ENCODE assay signal across 18 cellular contexts in the genomic region with DNA sequence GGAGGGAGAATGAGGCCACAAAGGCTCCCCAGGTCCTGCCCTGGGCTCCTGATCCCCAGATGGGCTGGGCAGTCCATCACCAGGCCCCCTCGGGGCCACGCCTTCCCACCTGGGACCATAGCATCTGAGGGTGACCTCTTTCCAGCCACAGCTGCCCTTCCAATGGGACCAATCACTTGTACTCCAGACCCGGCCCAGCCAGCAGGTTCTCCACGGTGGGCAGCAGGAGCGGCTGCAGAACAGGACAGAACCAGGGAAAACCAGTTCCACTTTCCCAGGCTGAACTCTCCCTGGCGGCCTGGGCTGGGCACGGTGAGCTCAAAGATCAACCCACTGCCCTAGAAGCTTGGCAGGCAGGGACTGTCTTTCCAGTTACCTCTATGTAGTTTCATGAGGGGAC.
"Had no signal": no experiment of that assay in that cellular context is flagged by ENCODE, and none has a peak within 500 bp of the region (broad histone marks: within the 10 kb centered on the region; RNA-seq: fewer than 3 reads in every experiment).

No MANE protein-coding gene starts in this region.

- H3K27ac Mint-ChIP-seq: activated CD4-positive, alpha-beta memory T cell treated with anti-CD3 and anti-CD28 coated beads, Interleukin-2, amount 10 ng/mL, durations not matched to agents 7 days and 5 days had no signal

- ATAC-seq: activated naive CD4-positive, alpha-beta T cell treated with anti-CD3 and anti-CD28 coated beads, Interleukin-2, amount 50 U/mL, for 72 hours; activated T-cell treated with anti-CD3 and anti-CD28 coated beads, Interleukin-2, amount 50 U/mL, for 4 hours; stimulated activated naive CD8-positive, alpha-beta T cell treated with anti-CD3 and anti-CD28 coated beads, Interleukin-15, amount 100 ng/mL, for 72 hours; T-helper 17 cell had no signal

- H3K27me3 Mint-ChIP-seq: activated CD4-positive, alpha-beta memory T cell treated with anti-CD3 and anti-CD28 coated beads, Interleukin-2, amount 10 ng/mL, durations not matched to agents 7 days and 5 days; brain; central memory CD8-positive, alpha-beta T cell; naive thymus-derived CD8-positive, alpha-beta T cell; stimulated activated naive CD8-positive, alpha-beta T cell treated with anti-CD3 and anti-CD28 coated beads, Interleukin-15, amount 100 ng/mL, for 72 hours; T-helper 17 cell; type B pancreatic cell had no signal

- H3K4me2 ChIP-seq: smooth muscle cell had no signal

- H3K4me1 Mint-ChIP-seq: activated CD4-positive, alpha-beta memory T cell treated with anti-CD3 and anti-CD28 coated beads, Interleukin-2, amount 10 ng/mL, durations not matched to agents 7 days and 5 days had no signal

- DNase-seq: activated CD4-positive, alpha-beta memory T cell treated with anti-CD3 and anti-CD28 coated beads, Interleukin-2, amount 10 ng/mL, durations not matched to agents 7 days and 5 days; activated CD4-positive, alpha-beta T cell treated with anti-CD3 and anti-CD28 coated beads for 4 hours; activated gamma-delta T cell; activated T-cell treated with anti-CD3 and anti-CD28 coated beads, Interleukin-2, amount 50 U/mL, for 4 hours; amygdala; foreskin fibroblast; hypothalamus; mammary epithelial cell; nucleus accumbens; stimulated activated naive CD8-positive, alpha-beta T cell treated with anti-CD3 and anti-CD28 coated beads, Interleukin-15, amount 100 ng/mL, for 72 hours; T-helper 17 cell had no signal

- H3K9me3 Mint-ChIP-seq: activated CD4-positive, alpha-beta memory T cell treated with anti-CD3 and anti-CD28 coated beads, Interleukin-2, amount 10 ng/mL, durations not matched to agents 7 days and 5 days; activated naive CD4-positive, alpha-beta T cell treated with anti-CD3 and anti-CD28 coated beads, Interleukin-2, amount 50 U/mL, for 72 hours; activated T-cell treated with anti-CD3 and anti-CD28 coated beads, Interleukin-2, amount 50 U/mL, for 4 hours; stimulated activated naive CD8-positive, alpha-beta T cell treated with anti-CD3 and anti-CD28 coated beads, Interleukin-15, amount 100 ng/mL, for 72 hours; type B pancreatic cell had no signal

- H3K27ac ChIP-seq: coronary artery had no signal

- H3K4me3 Mint-ChIP-seq: activated CD4-positive, alpha-beta memory T cell treated with anti-CD3 and anti-CD28 coated beads, Interleukin-2, amount 10 ng/mL, durations not matched to agents 7 days and 5 days; activated T-cell treated with anti-CD3 and anti-CD28 coated beads, Interleukin-2, amount 50 U/mL, for 4 hours; brain; central memory CD8-positive, alpha-beta T cell; stimulated activated naive CD8-positive, alpha-beta T cell treated with anti-CD3 and anti-CD28 coated beads, Interleukin-15, amount 100 ng/mL, for 72 hours; T-helper 17 cell; type B pancreatic cell had no signal

- H3K4me3 ChIP-seq: coronary artery, smooth muscle cell had no signal
